In the genomic region with DNA sequence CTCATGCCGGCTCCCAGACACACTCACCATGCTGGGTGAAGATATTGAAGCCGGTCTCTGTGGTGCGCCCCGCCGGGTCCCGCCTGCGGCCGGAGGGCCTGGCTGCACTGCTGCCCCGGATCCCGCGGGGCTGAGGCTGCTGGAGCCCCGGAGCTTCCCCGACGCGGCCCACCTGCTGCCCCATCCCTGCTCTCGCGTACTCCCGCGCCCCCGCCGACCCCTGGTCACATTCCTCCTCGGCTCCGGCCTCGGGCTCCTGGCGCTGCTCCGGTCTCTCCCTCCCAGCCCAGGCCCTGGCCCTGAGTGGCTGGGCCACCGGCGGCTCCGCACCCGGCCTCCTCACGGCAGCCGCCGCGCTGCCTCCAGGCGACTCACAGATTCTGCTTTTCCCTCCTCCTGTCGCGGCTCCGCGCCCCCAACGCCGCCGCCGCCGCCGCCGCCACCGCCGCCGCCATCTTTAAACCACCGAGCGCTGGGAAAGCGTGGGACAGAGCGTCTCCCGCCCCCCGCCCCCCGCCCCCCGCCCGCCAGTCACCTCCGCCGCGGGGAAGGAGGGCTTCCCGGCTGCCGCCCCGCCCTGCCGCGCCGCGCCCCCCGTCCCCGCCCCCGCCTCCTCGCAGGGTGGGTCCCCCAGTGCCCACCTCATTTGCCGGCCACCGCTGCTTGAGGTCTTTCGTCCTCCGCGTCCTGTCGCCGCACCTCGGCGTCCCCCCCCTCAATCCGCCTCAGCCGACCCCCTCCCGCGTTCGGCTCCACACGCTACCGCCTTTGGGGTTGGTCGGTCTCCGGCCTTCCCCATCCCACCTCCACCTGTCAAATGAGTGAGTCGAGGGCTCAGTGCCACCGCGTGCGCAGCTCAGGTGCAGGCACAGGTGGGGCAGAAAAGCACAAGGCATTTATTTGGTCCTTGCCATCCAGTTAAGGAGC, we compare ENCODE assay signal across 2 cellular contexts.
TF ChIP-seq lines count a peak whose summit lies in the region.

Gene ABL2 (minus strand): TSS at position 464 of the 927 bp plus-strand sequence. CDS start 280 bp downstream, at position 184.

TF ChIP-seq in HEK293, 187 proteins besides CTCF, POLR2A, EP300 and RAD21 (continued from another document and continues in another):
- TF ChIP-seq SCRT1 (tag by site-specific recombination; IDR thresholded peaks at IDR 0.05; ENCODE audit: borderline replicate concordance) (0 out of 2 replicates have a peak, but pooled peaks have one; percentile 45), ZEB2 (tag by site-specific recombination; IDR thresholded peaks at IDR 0.05) (peak; percentile 77), SP3 (tag by site-specific recombination; IDR thresholded peaks at IDR 0.05) (peak; percentile 68), SCRT2 (tag by site-specific recombination; IDR thresholded peaks at IDR 0.05) (0 out of 2 replicates have a peak, but pooled peaks have one; percentile 10), GLI4 (tag by site-specific recombination; IDR thresholded peaks at IDR 0.05) (0 out of 2 replicates have a peak, but pooled peaks have one; percentile 18), ZBTB20 (tag by site-specific recombination; IDR thresholded peaks at IDR 0.05) (peak; percentile 40; the same call in 1 of the 2 replicates), YY1 (tag by site-specific recombination; IDR thresholded peaks at IDR 0.05) (peak; percentile 55), KLF8 (tag by site-specific recombination; IDR thresholded peaks at IDR 0.05) (peak; percentile 83), ZSCAN30 (tag by site-specific recombination; IDR thresholded peaks at IDR 0.05) (peak; percentile 63; the same call in 1 of the 2 replicates), ZNF76 (tag by site-specific recombination; IDR thresholded peaks at IDR 0.05; ENCODE audit: borderline replicate concordance, low read depth) (0 out of 2 replicates have a peak, but pooled peaks have one; percentile 18), ZNF2 (tag by site-specific recombination; IDR thresholded peaks at IDR 0.05) (peak; percentile 30; the same call in 1 of the 2 replicates), ZNF561 (tag by site-specific recombination; IDR thresholded peaks at IDR 0.05; ENCODE audit: borderline replicate concordance) (0 out of 2 replicates have a peak, but pooled peaks have one; percentile 24), ZNF335 (tag by site-specific recombination; conservative IDR thresholded peaks at IDR 0.05) (peak; percentile 97), EGR2 (tag by site-specific recombination; IDR thresholded peaks at IDR 0.05; ENCODE audit: low read depth) (0 out of 2 replicates have a peak, but pooled peaks have one; percentile 24), GLIS2 (tag by site-specific recombination; IDR thresholded peaks at IDR 0.05) (peak; percentile 87), REST (tag by site-specific recombination; IDR thresholded peaks at IDR 0.05) (no peak), KLF7 (tag by site-specific recombination; IDR thresholded peaks at IDR 0.05; ENCODE audit: borderline replicate concordance) (peak; percentile 29; the same call in 1 of the 2 replicates), KLF17 (tag by site-specific recombination; IDR thresholded peaks at IDR 0.05) (no peak), KLF1 (tag by site-specific recombination; IDR thresholded peaks at IDR 0.05) (peak; percentile 64), ZFP69B (tag by site-specific recombination; IDR thresholded peaks at IDR 0.05) (peak; percentile 66), ZNF174 (tag by site-specific recombination; IDR thresholded peaks at IDR 0.05) (no peak)
- TF ChIP-seq, protein P1, sequence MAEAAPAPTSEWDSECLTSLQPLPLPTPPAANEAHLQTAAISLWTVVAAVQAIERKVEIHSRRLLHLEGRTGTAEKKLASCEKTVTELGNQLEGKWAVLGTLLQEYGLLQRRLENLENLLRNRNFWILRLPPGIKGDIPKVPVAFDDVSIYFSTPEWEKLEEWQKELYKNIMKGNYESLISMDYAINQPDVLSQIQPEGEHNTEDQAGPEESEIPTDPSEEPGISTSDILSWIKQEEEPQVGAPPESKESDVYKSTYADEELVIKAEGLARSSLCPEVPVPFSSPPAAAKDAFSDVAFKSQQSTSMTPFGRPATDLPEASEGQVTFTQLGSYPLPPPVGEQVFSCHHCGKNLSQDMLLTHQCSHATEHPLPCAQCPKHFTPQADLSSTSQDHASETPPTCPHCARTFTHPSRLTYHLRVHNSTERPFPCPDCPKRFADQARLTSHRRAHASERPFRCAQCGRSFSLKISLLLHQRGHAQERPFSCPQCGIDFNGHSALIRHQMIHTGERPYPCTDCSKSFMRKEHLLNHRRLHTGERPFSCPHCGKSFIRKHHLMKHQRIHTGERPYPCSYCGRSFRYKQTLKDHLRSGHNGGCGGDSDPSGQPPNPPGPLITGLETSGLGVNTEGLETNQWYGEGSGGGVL (tag by site-specific recombination; IDR thresholded peaks at IDR 0.05) = peak; percentile 57; the same call in 1 of the 2 replicates

TF ChIP-seq in WTC11, 78 proteins besides CTCF, POLR2A, EP300 and RAD21 (continued from another document):
- peak; percentile 39 for TF ChIP-seq FOXP4 (CRISPR knock-in tag; IDR thresholded peaks at IDR 0.05)
- TF ChIP-seq, protein P2, sequence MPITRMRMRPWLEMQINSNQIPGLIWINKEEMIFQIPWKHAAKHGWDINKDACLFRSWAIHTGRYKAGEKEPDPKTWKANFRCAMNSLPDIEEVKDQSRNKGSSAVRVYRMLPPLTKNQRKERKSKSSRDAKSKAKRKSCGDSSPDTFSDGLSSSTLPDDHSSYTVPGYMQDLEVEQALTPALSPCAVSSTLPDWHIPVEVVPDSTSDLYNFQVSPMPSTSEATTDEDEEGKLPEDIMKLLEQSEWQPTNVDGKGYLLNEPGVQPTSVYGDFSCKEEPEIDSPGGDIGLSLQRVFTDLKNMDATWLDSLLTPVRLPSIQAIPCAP (CRISPR knock-in tag; IDR thresholded peaks at IDR 0.05) = 0 out of 2 replicates have a peak, but pooled peaks have one; percentile 16
- TF ChIP-seq ZNF416 (CRISPR knock-in tag; IDR thresholded peaks at IDR 0.05) = 0 out of 2 replicates have a peak, but pooled peaks have one; percentile 11
- peak; percentile 89 for TF ChIP-seq MAX (CRISPR knock-in tag; IDR thresholded peaks at IDR 0.05)
- TF ChIP-seq PREB (CRISPR knock-in tag; IDR thresholded peaks at IDR 0.05; ENCODE audit: borderline replicate concordance) = no peak
- peak; percentile 42; the same call in 1 of the 2 replicates for TF ChIP-seq ZNF317 (CRISPR knock-in tag; IDR thresholded peaks at IDR 0.05; ENCODE audit: borderline replicate concordance, low read depth)
